ENCODE assay signal across 18 cellular contexts in the genomic region with DNA sequence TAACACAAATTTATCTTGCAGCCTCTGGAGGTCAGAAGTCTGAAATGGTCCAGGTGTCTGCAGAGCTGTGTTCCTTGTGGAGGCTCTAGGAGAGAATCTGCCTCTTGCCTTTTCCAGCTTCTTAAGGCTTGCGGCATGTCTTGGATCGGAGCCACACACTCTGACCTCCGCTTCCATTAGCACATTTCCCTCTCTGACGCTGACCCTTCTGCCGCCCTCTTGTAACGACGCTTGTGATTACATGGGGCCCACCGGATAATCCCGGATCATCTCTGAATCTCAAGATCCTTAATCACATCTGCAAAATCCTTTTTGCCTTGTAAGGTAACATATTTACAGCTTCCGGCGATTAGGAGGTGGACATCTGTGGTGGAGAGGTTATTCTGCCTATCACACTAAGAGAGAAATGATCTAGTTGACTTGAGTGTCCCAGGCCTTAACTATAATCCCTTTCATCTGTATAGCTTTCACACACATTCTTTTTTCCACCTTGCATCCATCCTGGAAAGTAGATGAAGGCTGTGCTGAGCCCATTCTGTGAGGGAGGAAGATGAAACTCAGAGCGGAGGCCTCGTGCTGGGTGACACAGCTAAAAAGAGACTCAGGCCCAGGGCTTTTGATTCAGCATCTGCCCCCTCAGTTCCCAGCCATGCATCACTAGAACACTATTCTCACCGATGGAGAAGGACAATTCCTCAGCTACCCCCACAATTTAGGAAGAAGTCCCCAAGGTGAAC. TPM values are rescaled to one million over a fixed set of nuclear protein-coding genes. Genes with fewer than 3 reads are reported as not detected.
DNase-seq lines count a peak whose midpoint lies in the region; ATAC-seq, FAIRE-seq and TF ChIP-seq lines count a peak whose summit lies in the region.
"Had no signal": no experiment of that assay in that cellular context is flagged by ENCODE, and none has a peak within 500 bp of the region (broad histone marks: within the 10 kb centered on the region; RNA-seq: fewer than 3 reads in every experiment).

No MANE protein-coding gene starts in this region.

- TF ChIP-seq POLR2A in K562 (conservative IDR thresholded peaks at IDR 0.05), result no peak
- no peak for TF ChIP-seq POLR2A in stomach (IDR thresholded peaks at IDR 0.05)

- no peaks in the 10 kb centered on the region for H3K9me1 ChIP-seq in K562 (ENCODE audit: control insufficient read depth, insufficient read depth, low read length)

- H3K4me1 ChIP-seq in K562 (replicated peaks in 1 of 2; ENCODE audit: control insufficient read depth in 2 of 2, insufficient read depth in 2 of 2, low read length in 2 of 2), result no peaks in the 10 kb centered on the region
- H3K4me1 ChIP-seq in stomach, result no peaks in the 10 kb centered on the region
- H3K4me1 ChIP-seq: BE2C had no signal

- no peak overlapping the region for H3K4me2 ChIP-seq in K562 (ENCODE audit: insufficient read depth, low read length)

- no peaks in the 10 kb centered on the region for H3K36me3 Mint-ChIP-seq in activated CD8-positive, alpha-beta T cell treated with anti-CD3 and anti-CD28 coated beads, Interleukin-2, amount 10 ng/mL, durations not matched to agents 7 days and 5 days (ENCODE audit: low read depth)
- H3K36me3 Mint-ChIP-seq in activated CD8-positive, alpha-beta T cell treated with anti-CD3 and anti-CD28 coated beads for 36 hours (ENCODE audit: low read depth), result no peaks in the 10 kb centered on the region
- no peaks in the 10 kb centered on the region for H3K36me3 Mint-ChIP-seq in mesothelial cell of epicardium

- H3K9ac ChIP-seq in K562 (ENCODE audit: insufficient read depth in 1 of 2, low read depth in 2 of 2, low read length in 2 of 2), result no peak overlapping the region

- H3K27ac Mint-ChIP-seq in activated CD8-positive, alpha-beta T cell treated with anti-CD3 and anti-CD28 coated beads, Interleukin-2, amount 10 ng/mL, durations not matched to agents 7 days and 5 days, result peak overlapping the region; percentile 20
- H3K27ac Mint-ChIP-seq in activated CD8-positive, alpha-beta T cell treated with anti-CD3 and anti-CD28 coated beads for 36 hours, result no peak overlapping the region
- H3K27ac Mint-ChIP-seq in mesothelial cell of epicardium, result peak overlapping the region; percentile 66
- H3K27ac Mint-ChIP-seq: CD4-positive, alpha-beta T cell had no signal

- H3K4me3 ChIP-seq in K562, result no peak overlapping the region
- H3K4me3 ChIP-seq in stomach, result no peak overlapping the region

- no peaks in the 10 kb centered on the region for H3K79me2 ChIP-seq in K562 (ENCODE audit: control insufficient read depth, insufficient read depth, low read length)

- H3K27me3 Mint-ChIP-seq in activated CD8-positive, alpha-beta T cell treated with anti-CD3 and anti-CD28 coated beads, Interleukin-2, amount 10 ng/mL, durations not matched to agents 7 days and 5 days (ENCODE audit: low read depth), result no peaks in the 10 kb centered on the region
- no peaks in the 10 kb centered on the region for H3K27me3 Mint-ChIP-seq in activated CD8-positive, alpha-beta T cell treated with anti-CD3 and anti-CD28 coated beads for 36 hours
- peaks cover 13% of the 10 kb centered on the region for H3K27me3 Mint-ChIP-seq in mesothelial cell of epicardium (ENCODE audit: low read depth)
- H3K27me3 Mint-ChIP-seq: CD4-positive, alpha-beta T cell had no signal

- H3K27ac ChIP-seq in K562 (ENCODE audit: extremely low read depth, low read depth, low read length), result no peak overlapping the region
- peak overlapping the region in 3 of 5 donors; percentile 14 to 42 (median 18) for H3K27ac ChIP-seq in stomach
- H3K27ac ChIP-seq: 22Rv1 had no signal

- WGBS in K562 (ENCODE audit: insufficient coverage, low coverage, missing lambda C conversion rate), result 24% methylated on average over 14 of the region's 14 CpGs
- 63 to 79% (median 75%) methylated on average over 14 of the region's 14 CpGs for WGBS in stomach, 5 donors

- H3K9me3 Mint-ChIP-seq in activated CD8-positive, alpha-beta T cell treated with anti-CD3 and anti-CD28 coated beads, Interleukin-2, amount 10 ng/mL, durations not matched to agents 7 days and 5 days (ENCODE audit: insufficient read depth), result no peaks in the 10 kb centered on the region
- no peaks in the 10 kb centered on the region for H3K9me3 Mint-ChIP-seq in activated CD8-positive, alpha-beta T cell treated with anti-CD3 and anti-CD28 coated beads for 36 hours
- no peaks in the 10 kb centered on the region for H3K9me3 Mint-ChIP-seq in mesothelial cell of epicardium
- H3K9me3 Mint-ChIP-seq: CD4-positive, alpha-beta T cell; H9 had no signal

- H3K27me3 ChIP-seq in K562 (ENCODE audit: control insufficient read depth in 2 of 2, insufficient read depth in 2 of 2, low read length in 2 of 2) (peaks cover 27 to 40% of the 10 kb centered on the region in 2 experiments), stomach (no peaks in the 10 kb centered on the region)
- H3K27me3 ChIP-seq: BE2C had no signal

- TF ChIP-seq EP300 in K562 (IDR thresholded peaks at IDR 0.05; ENCODE audit: low read length), result no peak
- TF ChIP-seq EP300 in stomach (IDR thresholded peaks at IDR 0.05), result no peak

- no TSS peak for BruUV-seq in K562 (replicated peaks; lab: Mats Ljungman, UMichigan)

- H4K20me1 ChIP-seq in K562 (replicated peaks; ENCODE audit: control insufficient read depth, insufficient read depth, low read length), result 0 out of 2 replicates have a peak, but pooled peaks cover 3% of the 10 kb centered on the region

- in situ Hi-C loops in K562 (cut with MboI), result no loop called here

- H3K4me1 Mint-ChIP-seq in activated CD8-positive, alpha-beta T cell treated with anti-CD3 and anti-CD28 coated beads, Interleukin-2, amount 10 ng/mL, durations not matched to agents 7 days and 5 days (ENCODE audit: low read depth), result peaks cover 43% of the 10 kb centered on the region
- H3K4me1 Mint-ChIP-seq in activated CD8-positive, alpha-beta T cell treated with anti-CD3 and anti-CD28 coated beads for 36 hours (ENCODE audit: low read depth), result peaks cover 22% of the 10 kb centered on the region
- peaks cover 8% of the 10 kb centered on the region for H3K4me1 Mint-ChIP-seq in mesothelial cell of epicardium

- no peak overlapping the region for H2AFZ ChIP-seq in K562 (ENCODE audit: low read depth, low read length)

- H3K4me3 Mint-ChIP-seq in activated CD8-positive, alpha-beta T cell treated with anti-CD3 and anti-CD28 coated beads, Interleukin-2, amount 10 ng/mL, durations not matched to agents 7 days and 5 days, result no peak overlapping the region
- H3K4me3 Mint-ChIP-seq in activated CD8-positive, alpha-beta T cell treated with anti-CD3 and anti-CD28 coated beads for 36 hours, result no peak overlapping the region
- no peak overlapping the region for H3K4me3 Mint-ChIP-seq in mesothelial cell of epicardium
- H3K4me3 Mint-ChIP-seq: CD4-positive, alpha-beta T cell; H9 had no signal

- no peaks in the 10 kb centered on the region for H3K36me3 ChIP-seq in K562 (ENCODE audit: control insufficient read depth, insufficient read depth, low read length)
- H3K36me3 ChIP-seq in stomach, result no peaks in the 10 kb centered on the region
- H3K36me3 ChIP-seq: BE2C had no signal

- no peak for TF ChIP-seq CTCF in activated CD8-positive, alpha-beta T cell treated with anti-CD3 and anti-CD28 coated beads for 36 hours (IDR thresholded peaks at IDR 0.05)
- TF ChIP-seq CTCF in K562 (IDR thresholded peaks at IDR 0.05 in 2 of 3, conservative IDR thresholded peaks at IDR 0.05 in 1 of 3; ENCODE audit: insufficient read depth in 2 of 3, low read depth in 1 of 3, low read length in 3 of 3) (no peak), mesothelial cell of epicardium (IDR thresholded peaks at IDR 0.05; ENCODE audit: unreplicated experiment) (no peak), stomach (IDR thresholded peaks at IDR 0.05) (no peak)

- CTCF ChIA-PET in activated CD8-positive, alpha-beta T cell treated with anti-CD3 and anti-CD28 coated beads, Interleukin-2, amount 10 ng/mL, durations not matched to agents 7 days and 5 days (lab: Charles Lee), result interaction anchor here (0.9 to 6.0 kb wide), 7 partner anchors 8 to 128 kb away, joined by 3 to 34 read pairs (median 12); a partner anchor contains a TSS
- CTCF ChIA-PET in activated CD8-positive, alpha-beta T cell treated with anti-CD3 and anti-CD28 coated beads for 36 hours (lab: Charles Lee), result interaction anchor here (1.2 to 6.9 kb wide), 11 partner anchors 9 to 192 kb away, joined by 4 to 50 read pairs (median 7); a partner anchor contains a TSS
- CTCF ChIA-PET in K562 (lab: Yijun Ruan, JAX; ENCODE audit: low intra/inter-chr PET ratio), result no interaction called here

- no peak for TF ChIP-seq RAD21 in K562 (CRISPR knock-in tag; conservative IDR thresholded peaks at IDR 0.05 in 1 of 2, IDR thresholded peaks at IDR 0.05 in 1 of 2)

- no peak for FAIRE-seq in K562 (lab: Jason Lieb, UNC)

- H3K9me3 ChIP-seq in K562 (replicated peaks; ENCODE audit: control insufficient read depth, insufficient read depth, low read depth, low read length) (no peaks in the 10 kb centered on the region), stomach (no peaks in the 10 kb centered on the region)
- H3K9me3 ChIP-seq: BE2C had no signal

- POLR2A ChIA-PET in activated CD8-positive, alpha-beta T cell treated with anti-CD3 and anti-CD28 coated beads, Interleukin-2, amount 10 ng/mL, durations not matched to agents 7 days and 5 days (lab: Charles Lee), result interaction anchor here (0.6 kb wide), 1 partner anchor 14 kb away, joined by 3 read pairs; no protein-coding TSS in a partner anchor
- POLR2A ChIA-PET in activated CD8-positive, alpha-beta T cell treated with anti-CD3 and anti-CD28 coated beads for 36 hours (lab: Charles Lee), result interaction anchor here (0.7 to 1.1 kb wide), 3 partner anchors 16 to 30 kb away, joined by 3 read pairs; no protein-coding TSS in a partner anchor
- POLR2A ChIA-PET in K562 (lab: Yijun Ruan, JAX), result interaction anchor here (0.8 kb wide), 1 partner anchor 11 kb away, joined by 3 read pairs; no protein-coding TSS in a partner anchor

- ATAC-seq in activated CD8-positive, alpha-beta T cell treated with anti-CD3 and anti-CD28 coated beads, Interleukin-2, amount 10 ng/mL, durations not matched to agents 7 days and 5 days, result no peak
- no peak for ATAC-seq in activated CD8-positive, alpha-beta T cell treated with anti-CD3 and anti-CD28 coated beads for 36 hours
- no peak; the same call in 2 of the 3 replicates for ATAC-seq in K562
- ATAC-seq in GM21737 (IDR thresholded peaks at IDR 0.05; ENCODE audit: unreplicated experiment), result no peak
- no peak for ATAC-seq in sciatic nerve

- intact Hi-C loops in activated CD8-positive, alpha-beta T cell treated with anti-CD3 and anti-CD28 coated beads for 36 hours (cut with micrococcal nuclease), result no loop called here
- intact Hi-C loops in K562 (cut with micrococcal nuclease) (no loop called here), stomach (cut with DNase I; ENCODE audit: low total_unique reads) (no loop called here), sciatic nerve (cut with DNase I) (no loop called here)

- no peak for DNase-seq in activated CD8-positive, alpha-beta T cell treated with anti-CD3 and anti-CD28 coated beads, Interleukin-2, amount 10 ng/mL, durations not matched to agents 7 days and 5 days
- no peak for DNase-seq in activated CD8-positive, alpha-beta T cell treated with anti-CD3 and anti-CD28 coated beads for 36 hours
- DNase-seq in K562 (ENCODE audit: extremely low read depth in 1 of 4, low spot score in 3 of 4) (no peak), mesothelial cell of epicardium (ENCODE audit: low spot score in 2 of 2, unreplicated experiment in 2 of 2) (no peak), stomach (no peak), sciatic nerve (ENCODE audit: low spot score) (no peak)
- DNase-seq in activated CD4-positive, alpha-beta T cell treated with anti-CD3 and anti-CD28 coated beads, Interleukin-2, amount 50 U/mL, for 48 hours, result no peak
- DNase-seq: BE2C; CD4-positive, alpha-beta T cell; DMS79; H9; NCI-H1048; NCI-H345; NCI-H69; RPMI8226 had no signal

RNA-seq across cellular contexts. Expression of a gene that starts 6.2 kb away (rescaled TPM):
- total RNA-seq in activated CD8-positive, alpha-beta T cell treated with anti-CD3 and anti-CD28 coated beads, Interleukin-2, amount 10 ng/mL, durations not matched to agents 7 days and 5 days, result 1 to 10 TPM; 7.7 to 9.3 TPM
- 1 to 10 TPM; 6.7 to 6.9 TPM for total RNA-seq in activated CD8-positive, alpha-beta T cell treated with anti-CD3 and anti-CD28 coated beads for 36 hours
- not detected in 2 replicates for total RNA-seq in K562 (2011; cell fraction: chromatin; rRNA removed; ENCODE audit: low replicate concordance)
- total RNA-seq in K562 (2011; cell fraction: nucleolus; rRNA removed), result 0.50 TPM in 1 of 2 replicates, not detected in the other
- total RNA-seq in K562 (2011; cell fraction: nucleoplasm; rRNA removed), result 0.31 and 1.5 TPM in 2 replicates
- total RNA-seq in K562 (2014; rRNA removed), result not detected in 2 replicates
- not detected in 2 replicates for total RNA-seq in K562 (2014; rRNA removed; fragmentation: Illumina TruSeq; extraction: Trizol)
- not detected in 2 replicates for total RNA-seq in K562 (2015; rRNA removed; fragmentation: Illumina TruSeq; extraction: Trizol)
- total RNA-seq in K562 (2021), result not detected in 2 replicates
- not detected in 2 replicates for polyA plus RNA-seq in K562 (2011; rRNA removed)
- polyA plus RNA-seq in K562 (2011; cell fraction: cytosol; rRNA removed), result not detected in 2 replicates
- 0.07 TPM in 1 of 2 replicates, not detected in the other for polyA plus RNA-seq in K562 (2011; cell fraction: nucleus; rRNA removed)
- polyA plus RNA-seq in K562 (2012), result not detected in 2 replicates
- polyA plus RNA-seq in K562 (2014; fragmentation: Illumina TruSeq; extraction: Trizol), result not detected in 2 replicates
- polyA plus RNA-seq in K562 (2014; fragmentation: Nextera tagmentation; extraction: Ambion mirVana), result not detected
- polyA plus RNA-seq in K562 (2014; rRNA removed), result not detected in 2 replicates
- not detected in 2 replicates for polyA minus RNA-seq in K562 (2011; rRNA and poly(A)+ RNA removed)
- polyA minus RNA-seq in K562 (2011; cell fraction: cytosol; rRNA and poly(A)+ RNA removed), result not detected in 2 replicates
- polyA minus RNA-seq in K562 (2011; cell fraction: nucleus; rRNA and poly(A)+ RNA removed), result not detected in 2 replicates
- total RNA-seq in mesothelial cell of epicardium, result 5.1 to 6.5 TPM (median 6.1 TPM) in 3 replicates
- 1 to 10 TPM in 3 of 5 donors, not detected in 2; 1.1 to 2.7 (median 2.6) TPM for total RNA-seq in stomach
- under 1 TPM in 2 of 3 donors, not detected in 1; 0.25 to 0.31 TPM for polyA plus RNA-seq in stomach
- 3.3 TPM for total RNA-seq in sciatic nerve

RNA-seq across cellular contexts. Expression of a gene that starts 23.4 kb away (rescaled TPM):
- 10 to 100 TPM; 26.6 to 28.4 TPM for total RNA-seq in activated CD8-positive, alpha-beta T cell treated with anti-CD3 and anti-CD28 coated beads, Interleukin-2, amount 10 ng/mL, durations not matched to agents 7 days and 5 days
- 10 to 100 TPM; 39.2 to 40.7 TPM for total RNA-seq in activated CD8-positive, alpha-beta T cell treated with anti-CD3 and anti-CD28 coated beads for 36 hours
- total RNA-seq in K562 (2011; cell fraction: chromatin; rRNA removed; ENCODE audit: low replicate concordance), result 82.5 and 106 TPM in 2 replicates
- total RNA-seq in K562 (2011; cell fraction: nucleolus; rRNA removed), result 91.9 and 98.4 TPM in 2 replicates
- 76.1 and 86.0 TPM in 2 replicates for total RNA-seq in K562 (2011; cell fraction: nucleoplasm; rRNA removed)
- total RNA-seq in K562 (2014; rRNA removed), result 27.3 and 39.7 TPM in 2 replicates
- 24.5 and 26.8 TPM in 2 replicates for total RNA-seq in K562 (2014; rRNA removed; fragmentation: Illumina TruSeq; extraction: Trizol)
- total RNA-seq in K562 (2015; rRNA removed; fragmentation: Illumina TruSeq; extraction: Trizol), result 25.9 and 26.2 TPM in 2 replicates
- 41.9 and 44.0 TPM in 2 replicates for total RNA-seq in K562 (2021)
- polyA plus RNA-seq in K562 (2011; rRNA removed), result 37.3 and 40.0 TPM in 2 replicates
- polyA plus RNA-seq in K562 (2011; cell fraction: cytosol; rRNA removed), result 24.5 and 36.5 TPM in 2 replicates
- polyA plus RNA-seq in K562 (2011; cell fraction: nucleus; rRNA removed), result 190 and 193 TPM in 2 replicates
- polyA plus RNA-seq in K562 (2012), result 23.1 and 26.7 TPM in 2 replicates
- polyA plus RNA-seq in K562 (2014; fragmentation: Illumina TruSeq; extraction: Trizol), result 23.1 and 24.9 TPM in 2 replicates
- 1 to 10 TPM; 4.5 to 5.2 TPM for polyA plus RNA-seq in K562 (2014; fragmentation: Nextera tagmentation; extraction: Ambion mirVana)
- 42.5 and 44.8 TPM in 2 replicates for polyA plus RNA-seq in K562 (2014; rRNA removed)
- polyA minus RNA-seq in K562 (2011; rRNA and poly(A)+ RNA removed), result 22.7 and 23.6 TPM in 2 replicates
- polyA minus RNA-seq in K562 (2011; cell fraction: cytosol; rRNA and poly(A)+ RNA removed), result 10.9 and 17.9 TPM in 2 replicates
- polyA minus RNA-seq in K562 (2011; cell fraction: nucleus; rRNA and poly(A)+ RNA removed), result 60.3 and 71.5 TPM in 2 replicates
- 40.1 to 40.8 TPM (median 40.7 TPM) in 3 replicates for total RNA-seq in mesothelial cell of epicardium
- 10 to 100 TPM; 18.7 to 54.8 (median 22.0) TPM for total RNA-seq in stomach
- polyA plus RNA-seq in stomach, result 10 to 100 TPM; 23.9 to 29.4 (median 28.7) TPM
- total RNA-seq in sciatic nerve, result 33.3 TPM

RNA-seq across cellular contexts. Expression of a gene that starts 30.5 kb away (rescaled TPM):
- total RNA-seq in activated CD8-positive, alpha-beta T cell treated with anti-CD3 and anti-CD28 coated beads, Interleukin-2, amount 10 ng/mL, durations not matched to agents 7 days and 5 days, result not detected
- not detected for total RNA-seq in activated CD8-positive, alpha-beta T cell treated with anti-CD3 and anti-CD28 coated beads for 36 hours
- 0.09 TPM in 1 of 2 replicates, not detected in the other for total RNA-seq in K562 (2011; cell fraction: chromatin; rRNA removed; ENCODE audit: low replicate concordance)
- total RNA-seq in K562 (2011; cell fraction: nucleolus; rRNA removed), result 0.33 TPM in 1 of 2 replicates, not detected in the other
- not detected in 2 replicates for total RNA-seq in K562 (2011; cell fraction: nucleoplasm; rRNA removed)
- total RNA-seq in K562 (2014; rRNA removed) (not detected in 2 replicates), K562 (2014; rRNA removed; fragmentation: Illumina TruSeq; extraction: Trizol) (not detected in 2 replicates), K562 (2015; rRNA removed; fragmentation: Illumina TruSeq; extraction: Trizol) (not detected in 2 replicates), K562 (2021) (0.16 TPM in 2 replicates), mesothelial cell of epicardium (14.2 to 15.1 TPM (median 14.7 TPM) in 3 replicates), stomach (100 to 1,000 TPM in 2 of 5 donors, 10 to 100 TPM in 2, 1 to 10 TPM in 1; 6.4 to 117 (median 49.5) TPM), sciatic nerve (0.27 TPM)
- polyA plus RNA-seq in K562 (2011; rRNA removed) (not detected in 2 replicates), K562 (2014; fragmentation: Illumina TruSeq; extraction: Trizol) (not detected in 2 replicates), K562 (2014; fragmentation: Nextera tagmentation; extraction: Ambion mirVana) (not detected), K562 (2014; rRNA removed) (not detected in 2 replicates), stomach (10 to 100 TPM; 25.9 to 76.3 (median 40.6) TPM)
- 0.01 TPM in 1 of 2 replicates, not detected in the other for polyA plus RNA-seq in K562 (2011; cell fraction: cytosol; rRNA removed)
- 0.04 and 0.07 TPM in 2 replicates for polyA plus RNA-seq in K562 (2011; cell fraction: nucleus; rRNA removed)
- polyA plus RNA-seq in K562 (2012), result not detected in 2 replicates
- 0.09 TPM in 1 of 2 replicates, not detected in the other for polyA minus RNA-seq in K562 (2011; rRNA and poly(A)+ RNA removed)
- polyA minus RNA-seq in K562 (2011; cell fraction: cytosol; rRNA and poly(A)+ RNA removed), result not detected in 2 replicates
- 0.11 TPM in 1 of 2 replicates, not detected in the other for polyA minus RNA-seq in K562 (2011; cell fraction: nucleus; rRNA and poly(A)+ RNA removed)
- total RNA-seq: CD4-positive, alpha-beta T cell had no signal

RNA-seq across cellular contexts. Expression of a gene that starts 33.4 kb away (rescaled TPM):
- not detected for total RNA-seq in activated CD8-positive, alpha-beta T cell treated with anti-CD3 and anti-CD28 coated beads, Interleukin-2, amount 10 ng/mL, durations not matched to agents 7 days and 5 days
- total RNA-seq in activated CD8-positive, alpha-beta T cell treated with anti-CD3 and anti-CD28 coated beads for 36 hours, result not detected
- not detected in 2 replicates for total RNA-seq in K562 (2011; cell fraction: chromatin; rRNA removed; ENCODE audit: low replicate concordance)
- not detected in 2 replicates for total RNA-seq in K562 (2011; cell fraction: nucleolus; rRNA removed)
- not detected in 2 replicates for total RNA-seq in K562 (2011; cell fraction: nucleoplasm; rRNA removed)
- total RNA-seq in K562 (2014; rRNA removed) (not detected in 2 replicates), K562 (2014; rRNA removed; fragmentation: Illumina TruSeq; extraction: Trizol) (not detected in 2 replicates), K562 (2015; rRNA removed; fragmentation: Illumina TruSeq; extraction: Trizol) (not detected in 2 replicates), K562 (2021) (not detected in 2 replicates), mesothelial cell of epicardium (not detected in 3 replicates), stomach (10 to 100 TPM in 2 of 5 donors, under 1 TPM in 2, not detected in 1; 0.45 to 12.0 (median 6.0) TPM), sciatic nerve (not detected)
- polyA plus RNA-seq in K562 (2011; rRNA removed) (not detected in 2 replicates), K562 (2014; fragmentation: Illumina TruSeq; extraction: Trizol) (not detected in 2 replicates), K562 (2014; fragmentation: Nextera tagmentation; extraction: Ambion mirVana) (not detected), K562 (2014; rRNA removed) (not detected in 2 replicates), stomach (1 to 10 TPM; 2.6 to 8.5 (median 4.9) TPM)
- not detected in 2 replicates for polyA plus RNA-seq in K562 (2011; cell fraction: cytosol; rRNA removed)
- polyA plus RNA-seq in K562 (2011; cell fraction: nucleus; rRNA removed), result not detected in 2 replicates
- polyA plus RNA-seq in K562 (2012), result 0.12 and 0.15 TPM in 2 replicates
- polyA minus RNA-seq in K562 (2011; rRNA and poly(A)+ RNA removed), result not detected in 2 replicates
- not detected in 2 replicates for polyA minus RNA-seq in K562 (2011; cell fraction: cytosol; rRNA and poly(A)+ RNA removed)
- polyA minus RNA-seq in K562 (2011; cell fraction: nucleus; rRNA and poly(A)+ RNA removed), result not detected in 2 replicates
- total RNA-seq: CD4-positive, alpha-beta T cell; MCF 10A had no signal

RNA-seq across cellular contexts. Expression of a gene that starts 44.9 kb away (rescaled TPM):
- total RNA-seq in activated CD8-positive, alpha-beta T cell treated with anti-CD3 and anti-CD28 coated beads, Interleukin-2, amount 10 ng/mL, durations not matched to agents 7 days and 5 days, result 10 to 100 TPM; 23.9 to 27.3 TPM
- total RNA-seq in activated CD8-positive, alpha-beta T cell treated with anti-CD3 and anti-CD28 coated beads for 36 hours, result 10 to 100 TPM; 29.0 to 36.2 TPM
- total RNA-seq in K562 (2011; cell fraction: chromatin; rRNA removed; ENCODE audit: low replicate concordance), result 6.5 and 16.4 TPM in 2 replicates
- 10.9 and 11.0 TPM in 2 replicates for total RNA-seq in K562 (2011; cell fraction: nucleolus; rRNA removed)
- total RNA-seq in K562 (2011; cell fraction: nucleoplasm; rRNA removed), result 5.4 and 7.9 TPM in 2 replicates
- total RNA-seq in K562 (2014; rRNA removed) (1.0 and 2.6 TPM in 2 replicates), K562 (2014; rRNA removed; fragmentation: Illumina TruSeq; extraction: Trizol) (0.67 and 0.80 TPM in 2 replicates), K562 (2015; rRNA removed; fragmentation: Illumina TruSeq; extraction: Trizol) (1.8 and 2.1 TPM in 2 replicates), K562 (2021) (2.5 and 3.2 TPM in 2 replicates), mesothelial cell of epicardium (71.3 to 71.7 TPM (median 71.4 TPM) in 3 replicates), stomach (1,000 to 10,000 TPM in 1 of 5 donors, 100 to 1,000 TPM in 3, 10 to 100 TPM in 1; 45.0 to 1,214 (median 194) TPM), sciatic nerve (37.5 TPM)
- polyA plus RNA-seq in K562 (2011; rRNA removed) (1.5 and 5.8 TPM in 2 replicates), K562 (2014; fragmentation: Illumina TruSeq; extraction: Trizol) (1.3 and 2.1 TPM in 2 replicates), K562 (2014; fragmentation: Nextera tagmentation; extraction: Ambion mirVana) (under 1 TPM; 0.08 to 0.13 TPM), K562 (2014; rRNA removed) (3.7 and 4.0 TPM in 2 replicates), stomach (10 to 100 TPM; 24.8 to 58.6 (median 40.6) TPM)
- polyA plus RNA-seq in K562 (2011; cell fraction: cytosol; rRNA removed), result 1.6 and 2.9 TPM in 2 replicates
- 33.3 and 59.9 TPM in 2 replicates for polyA plus RNA-seq in K562 (2011; cell fraction: nucleus; rRNA removed)
- 2.7 and 9.9 TPM in 2 replicates for polyA plus RNA-seq in K562 (2012)
- 1.6 and 1.8 TPM in 2 replicates for polyA minus RNA-seq in K562 (2011; rRNA and poly(A)+ RNA removed)
- 0.48 and 5.2 TPM in 2 replicates for polyA minus RNA-seq in K562 (2011; cell fraction: cytosol; rRNA and poly(A)+ RNA removed)
- 7.9 and 20.1 TPM in 2 replicates for polyA minus RNA-seq in K562 (2011; cell fraction: nucleus; rRNA and poly(A)+ RNA removed)
